Comparison of ENCODE assay signal across 19 cellular contexts in genomic region chr13:73337511-73337910, GRCh38.
DNase-seq lines count a peak whose midpoint lies in the region; ATAC-seq and TF ChIP-seq lines count a peak whose summit lies in the region.
"Had no signal": no experiment of that assay in that cellular context is flagged by ENCODE, and none has a peak within 500 bp of the region (broad histone marks: within the 10 kb centered on the region; RNA-seq: fewer than 3 reads in every experiment).

No MANE protein-coding gene starts in this region.

- no peak for ATAC-seq in activated naive CD4-positive, alpha-beta T cell treated with anti-CD3 and anti-CD28 coated beads, Interleukin-2, amount 50 U/mL, for 72 hours
- no peak for ATAC-seq in GM19452 (IDR thresholded peaks at IDR 0.05; ENCODE audit: unreplicated experiment)
- ATAC-seq: GM23338 had no signal

- no peak for DNase-seq in HFFc6
- DNase-seq in brain microvascular endothelial cell = no peak
- DNase-seq in iris pigment epithelial cell (ENCODE audit: low read depth) = peak; percentile 31
- DNase-seq in adrenal gland = no peak
- no peak for DNase-seq in activated naive CD4-positive, alpha-beta T cell treated with anti-CD3 and anti-CD28 coated beads, Interleukin-2, amount 50 U/mL, for 72 hours (ENCODE audit: low spot score in 2 of 2)
- DNase-seq in DMS153 treated with DMSO at 0.1 percent for 48 hours (lab: John Stamatoyannopoulos, UW; ENCODE audit: unreplicated experiment) = no peak
- DNase-seq: DMS 273 treated with DMSO at 0.1 percent for 48 hours, GF-D8, HCEC 1CT, NCI-H1105 treated with DMSO at 0.1 percent for 48 hours, NCI-H1694 treated with DMSO at 0.1 percent for 48 hours, NCI-H2227 treated with DMSO at 0.1 percent for 48 hours, NCI-H524, NCI-H82, SW 1271 had no signal

- peaks cover 71% of the 10 kb centered on the region for H3K4me1 ChIP-seq in skeletal muscle satellite cell (ENCODE audit: control insufficient read depth, insufficient read depth, low read length)
- no peaks in the 10 kb centered on the region for H3K4me1 ChIP-seq in adrenal gland (replicated peaks in 1 of 2)

- in situ Hi-C loops in brain microvascular endothelial cell (cut with HindIII; ENCODE audit: low pct_ligation_motif_present, low sequenced_read_pairs) = no loop called here

- no peaks in the 10 kb centered on the region for H3K9me3 Mint-ChIP-seq in HFFc6
- peaks cover 0 to under 1% of the 10 kb centered on the region in 2 donors for H3K9me3 Mint-ChIP-seq in activated naive CD4-positive, alpha-beta T cell treated with anti-CD3 and anti-CD28 coated beads, Interleukin-2, amount 50 U/mL, for 72 hours
- H3K9me3 Mint-ChIP-seq: GM23338 had no signal

- H3K27me3 Mint-ChIP-seq in HFFc6 (ENCODE audit: insufficient read depth) = no peaks in the 10 kb centered on the region
- H3K27me3 Mint-ChIP-seq: B cell had no signal

- no peaks in the 10 kb centered on the region for H3K27me3 ChIP-seq in brain microvascular endothelial cell (replicated peaks)
- no peaks in the 10 kb centered on the region for H3K27me3 ChIP-seq in skeletal muscle satellite cell (ENCODE audit: control insufficient read depth, insufficient read depth, low read length)
- H3K27me3 ChIP-seq in adrenal gland = no peaks in the 10 kb centered on the region

- no peak overlapping the region for H3K4me2 ChIP-seq in skeletal muscle satellite cell (ENCODE audit: low read length)
- H3K4me2 ChIP-seq: GM23338 had no signal

- no peaks in the 10 kb centered on the region for H3K36me3 Mint-ChIP-seq in HFFc6 (ENCODE audit: low read depth)
- no peaks in the 10 kb centered on the region for H3K36me3 Mint-ChIP-seq in activated naive CD4-positive, alpha-beta T cell treated with anti-CD3 and anti-CD28 coated beads, Interleukin-2, amount 50 U/mL, for 72 hours

- no peak for TF ChIP-seq POLR2A in adrenal gland (IDR thresholded peaks at IDR 0.05)

- H3K27ac Mint-ChIP-seq in HFFc6 = peak overlapping the region; percentile 42
- H3K27ac Mint-ChIP-seq in activated naive CD4-positive, alpha-beta T cell treated with anti-CD3 and anti-CD28 coated beads, Interleukin-2, amount 50 U/mL, for 72 hours = no peak overlapping the region
- H3K27ac Mint-ChIP-seq: B cell, GM23338 had no signal

- intact Hi-C loops in adrenal gland (cut with DNase I) = no loop called here

- H3K36me3 ChIP-seq in brain microvascular endothelial cell (replicated peaks) (no peaks in the 10 kb centered on the region), skeletal muscle satellite cell (ENCODE audit: insufficient read depth, low read length) (no peaks in the 10 kb centered on the region), adrenal gland (replicated peaks in 1 of 2) (no peaks in the 10 kb centered on the region)

- no peak for TF ChIP-seq CTCF in HFFc6 (IDR thresholded peaks at IDR 0.05)
- no peak for TF ChIP-seq CTCF in brain microvascular endothelial cell (IDR thresholded peaks at IDR 0.05; ENCODE audit: low read depth, low read length, missing control alignments)
- no peak for TF ChIP-seq CTCF in adrenal gland (IDR thresholded peaks at IDR 0.05)

- no peak overlapping the region for H3K4me3 ChIP-seq in brain microvascular endothelial cell (ENCODE audit: low read depth, low read length)
- no peak overlapping the region for H3K4me3 ChIP-seq in skeletal muscle satellite cell (ENCODE audit: low read length)
- H3K4me3 ChIP-seq in adrenal gland = no peak overlapping the region
- H3K4me3 ChIP-seq: GM23338 had no signal

- 79 to 90% (median 85%) methylated on average over 2 of the region's 2 CpGs for WGBS in adrenal gland, 4 donors

- H3K9me3 ChIP-seq in skeletal muscle satellite cell (replicated peaks; ENCODE audit: low read length) (no peaks in the 10 kb centered on the region), adrenal gland (replicated peaks in 1 of 3) (no peaks in the 10 kb centered on the region)

- peak overlapping the region; percentile 46 for H3K9ac ChIP-seq in skeletal muscle satellite cell (ENCODE audit: low read depth, low read length)

- no peak overlapping the region for H3K4me3 Mint-ChIP-seq in HFFc6
- H3K4me3 Mint-ChIP-seq: B cell, GM23338 had no signal

- H3K27ac ChIP-seq in brain microvascular endothelial cell (peak overlapping the region; percentile 1), adrenal gland (no peak overlapping the region)

- peaks cover 88% of the 10 kb centered on the region for H3K4me1 Mint-ChIP-seq in HFFc6 (ENCODE audit: low read depth)
- H3K4me1 Mint-ChIP-seq: B cell had no signal
